In genomic region chr12:56117778-56118687, GRCh38 we compare ENCODE assay signal across 8 cellular contexts. TPM values are rescaled to one million over a fixed set of nuclear protein-coding genes. Genes with fewer than 3 reads are reported as not detected.
DNase-seq lines count a peak whose midpoint lies in the region; ATAC-seq and TF ChIP-seq lines count a peak whose summit lies in the region.

ZC3H10 (plus strand) TSS chr12:56118266; CDS start chr12:56120563, 2,297 bp downstream.

- peaks cover 33 to 56% (median 45%) of the 10 kb centered on the region in 4 donors for H3K4me1 ChIP-seq in liver (ENCODE audit: control insufficient read depth in 4 of 4, insufficient read depth in 4 of 4, low read length in 3 of 4)

- H3K27ac Mint-ChIP-seq in CD14-positive monocyte: peak within 1 kb of the TSS; percentile 97 to 100 (median 99)

- DNase-seq in CD14-positive monocyte (ENCODE audit: low spot score) (peak; percentile 99), NCI-H69 (lab: John Stamatoyannopoulos, UW) (peak; percentile 100), dermis microvascular lymphatic vessel endothelial cell (ENCODE audit: low read depth in 2 of 2) (peak; percentile 99)
- peak; percentile 93 to 100 for DNase-seq in activated CD4-positive, alpha-beta T cell treated with anti-CD3 and anti-CD28 coated beads, Interleukin-2, amount 50 U/mL, for 24 hours (ENCODE audit: low read depth in 1 of 2, low spot score in 1 of 2)
- peak; percentile 99 for DNase-seq in stimulated activated CD4-positive, alpha-beta T cell treated with anti-CD3 and anti-CD28 coated beads, Interleukin-4, amount 100 ng/mL, for 24 hours

- H3K4me1 Mint-ChIP-seq in CD14-positive monocyte: peaks cover 38% of the 10 kb centered on the region

- H3K27ac ChIP-seq in liver (ENCODE audit: low read depth in 1 of 2, low read length in 2 of 2): peak within 1 kb of the TSS; percentile 93 to 96

- ATAC-seq in GM19351 (IDR thresholded peaks at IDR 0.05; ENCODE audit: unreplicated experiment): peak; percentile 85
- ATAC-seq in HG03521 (IDR thresholded peaks at IDR 0.05; ENCODE audit: unreplicated experiment): peak; percentile 77

- H3K9me3 Mint-ChIP-seq in CD14-positive monocyte: no peaks in the 10 kb centered on the region

- peak within 1 kb of the TSS; percentile 95 to 98 for H3K4me3 Mint-ChIP-seq in CD14-positive monocyte

- H3K27me3 Mint-ChIP-seq in CD14-positive monocyte (ENCODE audit: low read depth in 3 of 3): no peaks in the 10 kb centered on the region

- peak within 1 kb of the TSS; percentile 74 to 97 (median 95) for H3K4me3 ChIP-seq in liver (ENCODE audit: low read depth in 1 of 3, low read length in 3 of 3)

- H3K9me3 ChIP-seq in liver (ENCODE audit: control insufficient read depth in 4 of 4, low read length in 3 of 4): no peaks in the 10 kb centered on the region

- TF ChIP-seq CTCF in CD14-positive monocyte (IDR thresholded peaks at IDR 0.05) (peak; percentile 44), liver (IDR thresholded peaks at IDR 0.05; ENCODE audit: low read depth, low read length, missing input control) (peak; percentile 34)

- intact Hi-C loops in CD14-positive monocyte (cut with micrococcal nuclease): loop anchor here (2.0 to 10.0 kb wide), 7 partner anchors 34 to 293 kb away; partner anchors contain the start of genes RPS26 (in 2 of the 2), DNAJC14 (in 1 of the 2), MYL6 (in 1 of the 2) and MYL6B (in 1 of the 2)

- peaks cover 0 to 6% (median 2%) of the 10 kb centered on the region in 4 donors for H3K36me3 ChIP-seq in liver (ENCODE audit: control insufficient read depth in 4 of 4, insufficient read depth in 3 of 4, low read depth in 1 of 4, low read length in 3 of 4)

- H3K27me3 ChIP-seq in liver (ENCODE audit: control insufficient read depth in 4 of 4, insufficient read depth in 4 of 4, low read length in 3 of 4): no peaks in the 10 kb centered on the region

- peak within 1 kb of the TSS; percentile 69 to 98 for H3K9ac ChIP-seq in liver (ENCODE audit: low read depth in 1 of 2, low read length in 2 of 2)

- peaks cover 36 to 39% of the 10 kb centered on the region in 2 donors for H3K36me3 Mint-ChIP-seq in CD14-positive monocyte

- TF ChIP-seq RAD21 in liver (IDR thresholded peaks at IDR 0.05): peak; percentile 62 to 65

- WGBS in liver: under 1% methylated on average over 61 of the region's 61 CpGs

TF ChIP-seq in liver, 16 proteins besides CTCF, POLR2A, EP300 and RAD21:
- TF ChIP-seq SP1 (IDR thresholded peaks at IDR 0.05) (peak; percentile 79), FOXA2 (IDR thresholded peaks at IDR 0.05) (no peak), ZBTB33 (IDR thresholded peaks at IDR 0.05) (peak; percentile 74), GABPA (IDR thresholded peaks at IDR 0.05 in 1 of 2, conservative IDR thresholded peaks at IDR 0.05 in 1 of 2) (peak; percentile 88 to 98), HNF4G (IDR thresholded peaks at IDR 0.05) (no peak), YY1 (IDR thresholded peaks at IDR 0.05) (peak; percentile 90), ATF3 (IDR thresholded peaks at IDR 0.05) (peak; percentile 44), FOXA1 (IDR thresholded peaks at IDR 0.05) (no peak), TAF1 (conservative IDR thresholded peaks at IDR 0.05) (peak; percentile 18), RXRA (IDR thresholded peaks at IDR 0.05) (peak; percentile 66 to 71), MAX (IDR thresholded peaks at IDR 0.05) (peak; percentile 97), EGR1 (IDR thresholded peaks at IDR 0.05; ENCODE audit: low read depth in 2 of 2) (peak; percentile 71 to 96), REST (IDR thresholded peaks at IDR 0.05) (peak; percentile 78), JUND (IDR thresholded peaks at IDR 0.05) (peak; percentile 41 to 69), HNF4A (conservative IDR thresholded peaks at IDR 0.05) (peak; percentile 8 to 9), NR2F2 (IDR thresholded peaks at IDR 0.05) (peak; percentile 36)

RNA-seq across cellular contexts. Expression of gene ZC3H10, which starts in this region (rescaled TPM):
- polyA plus RNA-seq in CD14-positive monocyte (1 to 10 TPM; 1.7 to 1.8 TPM), liver (1 to 10 TPM; 1.3 to 1.8 TPM)
- total RNA-seq in dermis microvascular lymphatic vessel endothelial cell (2.7 and 3.3 TPM in 2 replicates), liver (1 to 10 TPM; 2.0 to 5.2 TPM)

Comparison
In these comparisons a context has a peak if more than half of its experiments do, and no peak if none do; other contexts are left out.
1. Peak in every context shown above with its lines: DNase-seq, ATAC-seq, H3K4me3 ChIP-seq and H3K27ac ChIP-seq.